In the genomic region with DNA sequence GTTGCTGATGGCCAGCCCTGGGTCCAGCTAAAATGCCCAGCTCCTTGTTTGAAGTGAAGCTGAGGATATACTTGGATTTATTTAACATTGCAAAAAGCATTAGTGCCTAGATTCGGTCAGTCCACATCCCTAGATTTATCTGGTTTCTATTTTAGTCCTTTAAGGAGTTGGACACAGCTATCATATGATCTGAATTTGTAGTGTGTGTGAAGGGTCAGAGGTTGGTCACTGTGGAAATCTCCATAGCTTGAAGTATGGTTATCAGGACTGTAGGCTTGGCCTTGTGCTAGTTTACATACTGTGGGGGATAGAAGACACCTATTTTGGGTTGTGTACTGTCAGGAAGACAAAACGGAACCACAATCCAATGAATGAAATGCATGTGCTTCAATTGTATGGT, we compare ENCODE assay signal across 24 cellular contexts. TPM values are rescaled to one million over a fixed set of nuclear protein-coding genes. Genes with fewer than 3 reads are reported as not detected.
DNase-seq lines count a peak whose midpoint lies in the region; ATAC-seq, FAIRE-seq and TF ChIP-seq lines count a peak whose summit lies in the region.
"Had no signal": no experiment of that assay in that cellular context is flagged by ENCODE, and none has a peak within 500 bp of the region (broad histone marks: within the 10 kb centered on the region; RNA-seq: fewer than 3 reads in every experiment).

No MANE protein-coding gene starts in this region.

- H3K27ac ChIP-seq in cardiac muscle cell (peak overlapping the region; percentile 64), right cardiac atrium (ENCODE audit: low read length) (no peak overlapping the region), K562 (ENCODE audit: extremely low read depth, low read depth, low read length) (no peak overlapping the region), neutrophil (peak overlapping the region; percentile 90), RWPE1 (no peak overlapping the region)
- H3K27ac ChIP-seq: BLaER1 treated with 17β-estradiol and CSF1 and Interleukin-3, amounts not matched to agents 10 nM and 100 nM had no signal

- intact Hi-C loops in right cardiac atrium (cut with DNase I) (loop anchor here in 2 of 4 donors (10.0 kb wide), 3 partner anchors 79 to 409 kb away; a partner anchor contains a TSS), K562 (cut with micrococcal nuclease) (no loop called here)

- no peak for TF ChIP-seq EP300 in K562 (IDR thresholded peaks at IDR 0.05; ENCODE audit: low read length)

- H3K4me1 ChIP-seq in cardiac muscle cell (ENCODE audit: low read depth) (peaks cover 25% of the 10 kb centered on the region), right cardiac atrium (ENCODE audit: control insufficient read depth, insufficient read depth, low read length) (no peaks in the 10 kb centered on the region), K562 (replicated peaks in 1 of 2; ENCODE audit: control insufficient read depth in 2 of 2, insufficient read depth in 2 of 2, low read length in 2 of 2) (peaks cover 23 to 25% of the 10 kb centered on the region in 2 experiments; a peak in 4 of 5 replicates), neutrophil (ENCODE audit: control insufficient read depth in 1 of 2, insufficient read depth in 1 of 2, low read depth in 1 of 2, low read length in 1 of 2) (peaks cover 44% of the 10 kb centered on the region in 2 experiments)
- H3K4me1 ChIP-seq: BE2C, HAP-1 had no signal

- H3K79me2 ChIP-seq in K562 (ENCODE audit: control insufficient read depth, insufficient read depth, low read length): no peaks in the 10 kb centered on the region

- no peak for DNase-seq in cardiac muscle cell (ENCODE audit: low read depth in 1 of 2, low spot score in 1 of 2)
- no peak for DNase-seq in right cardiac atrium
- DNase-seq in GM12891 (ENCODE audit: insufficient read length, low spot score): no peak
- peak in 2 of 4 experiments; percentile 11 to 39 for DNase-seq in K562 (ENCODE audit: extremely low read depth in 1 of 4, low spot score in 3 of 4)
- no peak for DNase-seq in RWPE1 (ENCODE audit: low spot score)
- DNase-seq: BE2C; CD4-positive, alpha-beta T cell; CD8-positive, alpha-beta memory T cell; DMS 273 treated with DMSO at 0.1 percent for 48 hours; DMS79; EL; GDM1; GOT3; HFFc6 had no signal

- H3K9me1 ChIP-seq in K562 (ENCODE audit: control insufficient read depth, insufficient read depth, low read length): no peaks in the 10 kb centered on the region

- H3K27me3 ChIP-seq in cardiac muscle cell: no peaks in the 10 kb centered on the region
- H3K27me3 ChIP-seq in right cardiac atrium (ENCODE audit: control insufficient read depth, insufficient read depth): no peaks in the 10 kb centered on the region
- no peaks in the 10 kb centered on the region for H3K27me3 ChIP-seq in K562 (ENCODE audit: control insufficient read depth in 2 of 2, insufficient read depth in 2 of 2, low read length in 2 of 2)
- H3K27me3 ChIP-seq in neutrophil: no peaks in the 10 kb centered on the region
- H3K27me3 ChIP-seq: BE2C had no signal

- in situ Hi-C loops in K562 (cut with MboI): loop anchor here (10.0 kb wide), 1 partner anchor 409 kb away; no protein-coding TSS in a partner anchor

- WGBS in right cardiac atrium: 57% methylated on average over 2 of the region's 2 CpGs
- WGBS in K562 (ENCODE audit: insufficient coverage, low coverage, missing lambda C conversion rate): 0% methylated on average over 2 of the region's 2 CpGs

- no peak overlapping the region for H2AFZ ChIP-seq in K562 (ENCODE audit: low read depth, low read length)

- H3K9ac ChIP-seq in K562 (ENCODE audit: insufficient read depth in 1 of 2, low read depth in 2 of 2, low read length in 2 of 2): peak overlapping the region in 1 of 2 experiments; percentile 48; a peak in 1 of 4 replicates
- H3K9ac ChIP-seq: BLaER1 treated with 17β-estradiol and CSF1 and Interleukin-3, amounts not matched to agents 10 nM and 100 nM had no signal

- H3K4me2 ChIP-seq in K562 (ENCODE audit: insufficient read depth, low read length): no peak overlapping the region
- H3K4me2 ChIP-seq: BLaER1 treated with 17β-estradiol and CSF1 and Interleukin-3, amounts not matched to agents 10 nM and 100 nM had no signal

- TF ChIP-seq POLR2A in GM12891 (IDR thresholded peaks at IDR 0.05; ENCODE audit: low read depth, low read length) (no peak), K562 (conservative IDR thresholded peaks at IDR 0.05) (no peak)

- H3K36me3 ChIP-seq in cardiac muscle cell (no peaks in the 10 kb centered on the region), K562 (ENCODE audit: control insufficient read depth, insufficient read depth, low read length) (no peaks in the 10 kb centered on the region; the same call in 2 of the 3 replicates), neutrophil (no peaks in the 10 kb centered on the region)
- H3K36me3 ChIP-seq: BE2C, HAP-1 had no signal

- TF ChIP-seq CTCF in cardiac muscle cell (IDR thresholded peaks at IDR 0.05; ENCODE audit: low read depth, low read length): no peak
- no peak for TF ChIP-seq CTCF in K562 (IDR thresholded peaks at IDR 0.05 in 2 of 3, conservative IDR thresholded peaks at IDR 0.05 in 1 of 3; ENCODE audit: insufficient read depth in 2 of 3, low read depth in 1 of 3, low read length in 3 of 3)
- no peak for TF ChIP-seq CTCF in neutrophil (IDR thresholded peaks at IDR 0.05)
- no peak for TF ChIP-seq CTCF in RWPE1 (conservative IDR thresholded peaks at IDR 0.05; ENCODE audit: low read depth)

- H4K20me1 ChIP-seq in K562 (replicated peaks; ENCODE audit: control insufficient read depth, insufficient read depth, low read length): no peaks in the 10 kb centered on the region

- no peaks in the 10 kb centered on the region for H3K9me3 ChIP-seq in cardiac muscle cell (ENCODE audit: low read depth)
- no peaks in the 10 kb centered on the region for H3K9me3 ChIP-seq in right cardiac atrium (ENCODE audit: control insufficient read depth, low read length)
- no peaks in the 10 kb centered on the region for H3K9me3 ChIP-seq in K562 (replicated peaks; ENCODE audit: control insufficient read depth, insufficient read depth, low read depth, low read length)
- no peaks in the 10 kb centered on the region for H3K9me3 ChIP-seq in neutrophil
- H3K9me3 ChIP-seq: BE2C; BLaER1 treated with 17β-estradiol and CSF1 and Interleukin-3, amounts not matched to agents 10 nM and 100 nM; HAP-1 had no signal

- FAIRE-seq in GM12891 (lab: Jason Lieb, UNC): peak; percentile 13
- no peak for FAIRE-seq in K562 (lab: Jason Lieb, UNC)
- FAIRE-seq: D721Med, GM12892, H54 had no signal

- no TSS peak for BruUV-seq in K562 (replicated peaks; lab: Mats Ljungman, UMichigan)

- no peak overlapping the region for H3K4me3 ChIP-seq in cardiac muscle cell
- no peak overlapping the region for H3K4me3 ChIP-seq in right cardiac atrium (ENCODE audit: low read length)
- H3K4me3 ChIP-seq in K562: no peak overlapping the region
- H3K4me3 ChIP-seq in neutrophil (ENCODE audit: low read depth in 1 of 2, low read length in 1 of 2): no peak overlapping the region
- H3K4me3 ChIP-seq: BLaER1 treated with 17β-estradiol and CSF1 and Interleukin-3, amounts not matched to agents 10 nM and 100 nM; HAP-1 had no signal

- POLR2A ChIA-PET in K562 (lab: Yijun Ruan, JAX) (interaction anchor here (1.6 kb wide), 1 partner anchor 9 kb away, joined by 5 read pairs; no protein-coding TSS in a partner anchor), RWPE1 (lab: Yijun Ruan, JAX; ENCODE audit: low non-redundant PET) (no interaction called here)

- TF ChIP-seq RAD21 in K562 (CRISPR knock-in tag; conservative IDR thresholded peaks at IDR 0.05 in 1 of 2, IDR thresholded peaks at IDR 0.05 in 1 of 2): no peak

- ATAC-seq in right cardiac atrium: no peak
- ATAC-seq in K562: peak; percentile 12; the same call in 1 of the 3 replicates
- no peak for ATAC-seq in esophagus mucosa

- CTCF ChIA-PET in K562 (lab: Yijun Ruan, JAX; ENCODE audit: low intra/inter-chr PET ratio) (no interaction called here), RWPE1 (lab: Yijun Ruan, JAX) (interaction anchor here (0.5 kb wide), 1 partner anchor 405 kb away, joined by 3 read pairs; no protein-coding TSS in a partner anchor)

RNA-seq across cellular contexts. Expression of a gene that starts 28.8 kb away (rescaled TPM):
- 7.4 and 10.2 TPM in 2 replicates for total RNA-seq in cardiac muscle cell
- 6.4 and 8.1 TPM in 2 replicates for polyA plus RNA-seq in cardiac muscle cell
- total RNA-seq in right cardiac atrium: 1 to 10 TPM in 3 of 4 donors, under 1 TPM in 1; 0.75 to 1.9 (median 1.4) TPM
- 0.88 TPM for polyA plus RNA-seq in right cardiac atrium
- polyA plus RNA-seq in GM12891 (2012; ENCODE audit: low read depth, missing spikeins): 0.37 TPM
- total RNA-seq in K562 (2011; cell fraction: chromatin; rRNA removed; ENCODE audit: low replicate concordance): 5.1 and 6.6 TPM in 2 replicates
- total RNA-seq in K562 (2011; cell fraction: nucleolus; rRNA removed): 2.7 and 2.8 TPM in 2 replicates
- 2.7 and 4.0 TPM in 2 replicates for total RNA-seq in K562 (2011; cell fraction: nucleoplasm; rRNA removed)
- total RNA-seq in K562 (2014; rRNA removed): 0.05 and 0.12 TPM in 2 replicates
- 0.22 TPM in 2 replicates for total RNA-seq in K562 (2014; rRNA removed; fragmentation: Illumina TruSeq; extraction: Trizol)
- 0.23 and 0.25 TPM in 2 replicates for total RNA-seq in K562 (2015; rRNA removed; fragmentation: Illumina TruSeq; extraction: Trizol)
- 0.69 TPM in 2 replicates for total RNA-seq in K562 (2021)
- polyA plus RNA-seq in K562 (2011; rRNA removed): 0.40 and 0.79 TPM in 2 replicates
- polyA plus RNA-seq in K562 (2011; cell fraction: cytosol; rRNA removed): 0.53 and 0.58 TPM in 2 replicates
- 3.3 and 4.5 TPM in 2 replicates for polyA plus RNA-seq in K562 (2011; cell fraction: nucleus; rRNA removed)
- 0.35 and 1.5 TPM in 2 replicates for polyA plus RNA-seq in K562 (2012)
- polyA plus RNA-seq in K562 (2014; fragmentation: Illumina TruSeq; extraction: Trizol): 0.65 and 0.80 TPM in 2 replicates
- under 1 TPM; 0.03 to 0.11 TPM for polyA plus RNA-seq in K562 (2014; fragmentation: Nextera tagmentation; extraction: Ambion mirVana)
- polyA plus RNA-seq in K562 (2014; rRNA removed): 0.81 and 0.86 TPM in 2 replicates
- 0.42 TPM in 2 replicates for polyA minus RNA-seq in K562 (2011; rRNA and poly(A)+ RNA removed)
- polyA minus RNA-seq in K562 (2011; cell fraction: cytosol; rRNA and poly(A)+ RNA removed): 0.55 TPM in 1 of 2 replicates, not detected in the other
- polyA minus RNA-seq in K562 (2011; cell fraction: nucleus; rRNA and poly(A)+ RNA removed): 0.54 and 0.78 TPM in 2 replicates
- total RNA-seq in esophagus mucosa: 0.08 TPM

RNA-seq across cellular contexts. Expression of a gene that starts 49.6 kb away (rescaled TPM):
- total RNA-seq in cardiac muscle cell (not detected in 2 replicates), right cardiac atrium (not detected), K562 (2014; rRNA removed) (not detected in 2 replicates), K562 (2014; rRNA removed; fragmentation: Illumina TruSeq; extraction: Trizol) (not detected in 2 replicates), K562 (2015; rRNA removed; fragmentation: Illumina TruSeq; extraction: Trizol) (not detected in 2 replicates), K562 (2021) (0.11 TPM in 1 of 2 replicates, not detected in the other), esophagus mucosa (0.12 TPM)
- polyA plus RNA-seq in cardiac muscle cell (not detected in 2 replicates), right cardiac atrium (0.11 TPM), K562 (2011; rRNA removed) (not detected in 2 replicates), K562 (2014; fragmentation: Illumina TruSeq; extraction: Trizol) (not detected in 2 replicates), K562 (2014; fragmentation: Nextera tagmentation; extraction: Ambion mirVana) (not detected), K562 (2014; rRNA removed) (not detected in 2 replicates)
- not detected for polyA plus RNA-seq in GM12891 (2012; ENCODE audit: low read depth, missing spikeins)
- total RNA-seq in K562 (2011; cell fraction: chromatin; rRNA removed; ENCODE audit: low replicate concordance): not detected in 2 replicates
- total RNA-seq in K562 (2011; cell fraction: nucleolus; rRNA removed): not detected in 2 replicates
- not detected in 2 replicates for total RNA-seq in K562 (2011; cell fraction: nucleoplasm; rRNA removed)
- polyA plus RNA-seq in K562 (2011; cell fraction: cytosol; rRNA removed): not detected in 2 replicates
- not detected in 2 replicates for polyA plus RNA-seq in K562 (2011; cell fraction: nucleus; rRNA removed)
- not detected in 2 replicates for polyA plus RNA-seq in K562 (2012)
- polyA minus RNA-seq in K562 (2011; rRNA and poly(A)+ RNA removed): not detected in 2 replicates
- not detected in 2 replicates for polyA minus RNA-seq in K562 (2011; cell fraction: cytosol; rRNA and poly(A)+ RNA removed)
- polyA minus RNA-seq in K562 (2011; cell fraction: nucleus; rRNA and poly(A)+ RNA removed): not detected in 2 replicates
- total RNA-seq: A172; CD4-positive, alpha-beta T cell; CD8-positive, alpha-beta memory T cell; HFFc6 had no signal
- polyA plus RNA-seq: AG04450; CD14-positive monocyte; CD8-positive, alpha-beta memory T cell had no signal

RNA-seq across cellular contexts. Expression of a gene that starts 55.0 kb away (rescaled TPM):
- total RNA-seq in cardiac muscle cell (29.2 and 56.5 TPM in 2 replicates), right cardiac atrium (10 to 100 TPM; 19.6 to 25.9 (median 24.2) TPM), K562 (2014; rRNA removed) (18.4 and 23.1 TPM in 2 replicates), K562 (2014; rRNA removed; fragmentation: Illumina TruSeq; extraction: Trizol) (7.7 and 8.6 TPM in 2 replicates), K562 (2015; rRNA removed; fragmentation: Illumina TruSeq; extraction: Trizol) (7.7 and 10.3 TPM in 2 replicates), K562 (2021) (47.3 and 49.7 TPM in 2 replicates), esophagus mucosa (23.3 TPM)
- polyA plus RNA-seq in cardiac muscle cell (17.9 and 25.4 TPM in 2 replicates), right cardiac atrium (10.2 TPM), K562 (2011; rRNA removed) (8.5 and 19.1 TPM in 2 replicates), K562 (2014; fragmentation: Illumina TruSeq; extraction: Trizol) (26.7 and 31.0 TPM in 2 replicates), K562 (2014; fragmentation: Nextera tagmentation; extraction: Ambion mirVana) (1 to 10 TPM; 1.6 to 2.8 TPM), K562 (2014; rRNA removed) (15.6 and 17.7 TPM in 2 replicates)
- polyA plus RNA-seq in GM12891 (2012; ENCODE audit: low read depth, missing spikeins): 21.0 TPM
- total RNA-seq in K562 (2011; cell fraction: chromatin; rRNA removed; ENCODE audit: low replicate concordance): 282 and 395 TPM in 2 replicates
- 116 and 125 TPM in 2 replicates for total RNA-seq in K562 (2011; cell fraction: nucleolus; rRNA removed)
- 127 and 134 TPM in 2 replicates for total RNA-seq in K562 (2011; cell fraction: nucleoplasm; rRNA removed)
- polyA plus RNA-seq in K562 (2011; cell fraction: cytosol; rRNA removed): 11.3 and 12.0 TPM in 2 replicates
- 149 and 177 TPM in 2 replicates for polyA plus RNA-seq in K562 (2011; cell fraction: nucleus; rRNA removed)
- polyA plus RNA-seq in K562 (2012): 27.2 and 37.7 TPM in 2 replicates
- polyA minus RNA-seq in K562 (2011; rRNA and poly(A)+ RNA removed): 26.7 and 27.1 TPM in 2 replicates
- polyA minus RNA-seq in K562 (2011; cell fraction: cytosol; rRNA and poly(A)+ RNA removed): 51.0 and 53.6 TPM in 2 replicates
- polyA minus RNA-seq in K562 (2011; cell fraction: nucleus; rRNA and poly(A)+ RNA removed): 58.2 and 76.0 TPM in 2 replicates

Comparison
In these comparisons a context has a peak if more than half of its experiments do, and no peak if none do; other contexts are left out.
1. H3K27ac ChIP-seq: peak in cardiac muscle cell (single experiment) and neutrophil (single experiment); none in right cardiac atrium (single experiment), K562 (single experiment) and RWPE1 (single experiment).